Comparison of ENCODE assay signal across 8 cellular contexts in the genomic region with DNA sequence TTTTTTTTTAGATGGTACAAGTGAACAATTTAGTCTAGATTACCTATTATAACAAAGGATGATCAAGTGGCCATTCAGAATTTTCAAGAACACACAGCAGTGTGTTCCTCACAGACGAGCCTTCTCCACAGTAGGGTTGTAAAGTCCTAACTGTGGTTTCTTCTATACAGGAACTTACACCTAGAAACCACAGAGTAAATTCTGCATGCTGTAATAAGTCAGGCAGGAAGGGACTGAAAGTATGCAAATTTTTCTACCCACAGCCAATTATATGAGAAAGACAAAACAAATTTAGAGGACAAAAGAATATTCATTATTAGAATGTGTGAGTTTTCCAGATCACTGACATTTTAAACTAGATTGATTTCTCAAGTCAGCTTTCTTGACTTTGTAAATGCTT.
DNase-seq lines count a peak whose midpoint lies in the region; ATAC-seq, FAIRE-seq and TF ChIP-seq lines count a peak whose summit lies in the region.

No MANE protein-coding gene starts in this region.

- H3K4me3 ChIP-seq in astrocyte (ENCODE audit: insufficient read depth, low read depth, low read length) (no peak overlapping the region), heart right ventricle (no peak overlapping the region)

- H3K9me3 ChIP-seq in astrocyte (ENCODE audit: insufficient read depth, low read depth, low read length): no peaks in the 10 kb centered on the region
- no peaks in the 10 kb centered on the region for H3K9me3 ChIP-seq in heart right ventricle

- no peak overlapping the region for H3K9ac ChIP-seq in astrocyte (ENCODE audit: low read length)

- DNase-seq in GM10248 (ENCODE audit: extremely low spot score) (peak; percentile 37), astrocyte (ENCODE audit: low read depth) (no peak), heart right ventricle (no peak), NCI-H1105 (lab: John Stamatoyannopoulos, UW) (no peak), erythroblast (lab: John Stamatoyannopoulos, UW) (no peak), NCI-H2227 (lab: John Stamatoyannopoulos, UW; ENCODE audit: unreplicated experiment) (no peak)

- peaks cover 45% of the 10 kb centered on the region for H3K4me1 Mint-ChIP-seq in astrocyte (ENCODE audit: low read depth, unreplicated experiment)

- CTCF ChIA-PET in GM10248 (lab: Yijun Ruan, JAX): no interaction called here

- H4K20me1 ChIP-seq in astrocyte (ENCODE audit: insufficient read depth, low read length): peaks cover 67% of the 10 kb centered on the region

- H3K4me3 Mint-ChIP-seq in astrocyte (ENCODE audit: unreplicated experiment): no peak overlapping the region

- peak; percentile 97 for ATAC-seq in GM21515 (IDR thresholded peaks at IDR 0.05; ENCODE audit: unreplicated experiment)
- peak; percentile 97 for ATAC-seq in HG03575 (IDR thresholded peaks at IDR 0.05; ENCODE audit: extremely low read depth, insufficient number of reproducible peaks, low FRiP score, unreplicated experiment)
- no peak for ATAC-seq in heart right ventricle

- peaks cover 98% of the 10 kb centered on the region for H3K79me2 ChIP-seq in astrocyte (ENCODE audit: insufficient read depth, low read length)

- POLR2A ChIA-PET in GM10248 (lab: Yijun Ruan, JAX): no interaction called here

- TF ChIP-seq POLR2A in erythroblast (IDR thresholded peaks at IDR 0.05; ENCODE audit: low read length): no peak

- no peak overlapping the region for H3K4me2 ChIP-seq in astrocyte (ENCODE audit: low read length)

- no peak for FAIRE-seq in astrocyte (lab: Jason Lieb, UNC)

- H2AFZ ChIP-seq in astrocyte (ENCODE audit: low read depth, low read length): no peak overlapping the region

- 39% methylated on average over 1 of the region's 1 CpG for WGBS in heart right ventricle, 2 donors

- H3K27ac ChIP-seq in astrocyte (ENCODE audit: low read depth, low read length) (peak overlapping the region; percentile 20), heart right ventricle (peak overlapping the region in 3 of 10 donors; percentile 11 to 67 (median 19))

- TF ChIP-seq CTCF in GM10248 (IDR thresholded peaks at IDR 0.05; ENCODE audit: control extremely low read depth, extremely low read depth, low read depth, missing control alignments): no peak
- TF ChIP-seq CTCF in astrocyte (IDR thresholded peaks at IDR 0.05; ENCODE audit: insufficient read depth, low read depth, low read length): no peak
- TF ChIP-seq CTCF in heart right ventricle (IDR thresholded peaks at IDR 0.05): no peak

- intact Hi-C loops in heart right ventricle (cut with DNase I): no loop called here

- no peaks in the 10 kb centered on the region for H3K9me3 Mint-ChIP-seq in astrocyte (ENCODE audit: unreplicated experiment)

- H3K4me1 ChIP-seq in astrocyte (ENCODE audit: insufficient read depth, low read length) (peaks cover 49% of the 10 kb centered on the region), heart right ventricle (peaks cover 8 to 98% (median 64%) of the 10 kb centered on the region in 9 donors)

- H3K27me3 ChIP-seq in astrocyte (ENCODE audit: insufficient read depth, low read length): no peaks in the 10 kb centered on the region
- no peaks in the 10 kb centered on the region for H3K27me3 ChIP-seq in heart right ventricle

- H3K36me3 ChIP-seq in astrocyte (ENCODE audit: insufficient read depth, low read length) (peaks cover 2% of the 10 kb centered on the region), heart right ventricle (no peaks in the 10 kb centered on the region)

- no peaks in the 10 kb centered on the region for H3K27me3 Mint-ChIP-seq in astrocyte (ENCODE audit: low read depth, unreplicated experiment)

- peaks cover 2% of the 10 kb centered on the region for H3K36me3 Mint-ChIP-seq in astrocyte (ENCODE audit: low read depth, unreplicated experiment)

- no peak overlapping the region for H3K27ac Mint-ChIP-seq in astrocyte (ENCODE audit: unreplicated experiment)

Comparison
In these comparisons a context has a peak if more than half of its experiments do, and no peak if none do; other contexts are left out.
1. ATAC-seq: peak in GM21515 (single experiment) and HG03575 (single experiment); none in heart right ventricle (0 of 8).